In the genomic region with DNA sequence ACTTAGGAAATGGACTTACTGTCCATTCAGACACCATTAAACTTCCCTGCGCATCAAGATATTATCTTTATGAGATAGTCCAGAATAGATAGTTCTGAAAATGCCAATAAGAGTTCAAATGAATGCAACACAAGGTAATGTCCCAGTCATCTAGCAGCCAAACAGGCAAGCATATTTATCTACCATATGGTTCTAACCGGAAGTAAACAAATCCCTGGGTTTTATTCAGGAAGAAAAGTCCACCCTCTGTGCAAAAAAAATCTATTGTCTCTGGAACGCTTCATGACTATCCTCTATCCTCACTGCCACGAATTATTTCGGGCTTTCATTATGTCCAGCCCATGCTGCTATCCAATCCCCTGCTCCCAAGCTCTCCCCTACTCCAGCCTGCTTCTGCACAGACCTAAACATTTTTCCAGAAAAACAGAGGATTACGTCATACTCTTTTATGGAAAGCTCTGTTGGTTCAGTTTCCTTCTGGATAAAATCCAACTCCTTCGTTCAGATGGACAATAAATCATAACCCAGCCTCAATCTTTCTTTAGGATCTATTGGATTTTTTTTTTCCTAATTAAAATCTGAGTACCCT, we compare ENCODE assay signal across 12 cellular contexts. TPM values are rescaled to one million over a fixed set of nuclear protein-coding genes. Genes with fewer than 3 reads are reported as not detected.
DNase-seq lines count a peak whose midpoint lies in the region; ATAC-seq and TF ChIP-seq lines count a peak whose summit lies in the region.
"Had no signal": no experiment of that assay in that cellular context is flagged by ENCODE, and none has a peak within 500 bp of the region (broad histone marks: within the 10 kb centered on the region; RNA-seq: fewer than 3 reads in every experiment).

No MANE protein-coding gene starts in this region.

- H3K36me3 ChIP-seq in lower lobe of right lung = no peaks in the 10 kb centered on the region
- H3K36me3 ChIP-seq: gastrocnemius medialis had no signal

- intact Hi-C loops in sciatic nerve (cut with DNase I) (no loop called here), lower lobe of right lung (cut with DNase I) (no loop called here)

- in situ Hi-C loops in G401 (cut with HindIII; ENCODE audit: low sequenced_read_pairs) = no loop called here

- DNase-seq in G401 (ENCODE audit: low spot score) (peak; percentile 89), NCI-H446 treated with DMSO at 0.1 percent for 48 hours (lab: John Stamatoyannopoulos, UW) (peak; percentile 13), fibroblast of mammary gland (ENCODE audit: low read depth) (peak; percentile 67), sciatic nerve (ENCODE audit: low spot score) (no peak), NCI-H2081 treated with DMSO at 0.1 percent for 48 hours (lab: John Stamatoyannopoulos, UW) (no peak), lower lobe of right lung (no peak), NOMO-1 (lab: John Stamatoyannopoulos, UW; ENCODE audit: unreplicated experiment in 2 of 2) (no peak)
- DNase-seq: gastrocnemius medialis, MM.1S, NCI-H2227 treated with DMSO at 0.1 percent for 48 hours, nephron progenitor cell had no signal

- TF ChIP-seq CTCF in fibroblast of mammary gland (conservative IDR thresholded peaks at IDR 0.05; ENCODE audit: control insufficient read depth, insufficient read depth, low read depth, low read length) = no peak
- TF ChIP-seq CTCF in lower lobe of right lung (IDR thresholded peaks at IDR 0.05) = no peak

- peaks cover 9% of the 10 kb centered on the region for H3K4me1 ChIP-seq in lower lobe of right lung

- H3K9me3 ChIP-seq in lower lobe of right lung = no peaks in the 10 kb centered on the region
- H3K9me3 ChIP-seq: gastrocnemius medialis had no signal

- H3K4me3 ChIP-seq in fibroblast of mammary gland (ENCODE audit: control insufficient read depth, low read depth, low read length) (no peak overlapping the region), lower lobe of right lung (no peak overlapping the region)
- H3K4me3 ChIP-seq: gastrocnemius medialis, skin epidermis had no signal

- no peak overlapping the region for H3K27ac ChIP-seq in lower lobe of right lung
- H3K27ac ChIP-seq: skin epidermis had no signal

- peak; percentile 45 for ATAC-seq in sciatic nerve
- ATAC-seq in lower lobe of right lung = no peak

- H3K27me3 ChIP-seq in lower lobe of right lung (ENCODE audit: low read depth) = no peaks in the 10 kb centered on the region
- H3K27me3 ChIP-seq: gastrocnemius medialis had no signal

RNA-seq across cellular contexts. Expression of gene PPIL6, which starts 11.4 kb away (rescaled TPM):
- total RNA-seq in G401 (2014; rRNA removed; shearing (Covaris generic)) = 2.8 and 4.2 TPM in 2 replicates
- total RNA-seq in sciatic nerve (7.1 TPM), lower lobe of right lung (10.6 TPM)

RNA-seq across cellular contexts. Expression of gene SMPD2, which starts 11.5 kb away (rescaled TPM):
- 16.1 and 21.8 TPM in 2 replicates for total RNA-seq in G401 (2014; rRNA removed; shearing (Covaris generic))
- total RNA-seq in sciatic nerve (11.7 TPM), lower lobe of right lung (13.7 TPM)

RNA-seq across cellular contexts. Expression of gene MICAL1, which starts 26.6 kb away (rescaled TPM):
- 20.4 and 21.3 TPM in 2 replicates for total RNA-seq in G401 (2014; rRNA removed; shearing (Covaris generic))
- total RNA-seq in sciatic nerve (53.9 TPM), lower lobe of right lung (79.4 TPM)

RNA-seq across cellular contexts. Expression of gene CD164, which starts 46.7 kb away (rescaled TPM):
- total RNA-seq in G401 (2014; rRNA removed; shearing (Covaris generic)) = 153 and 190 TPM in 2 replicates
- total RNA-seq in sciatic nerve (175 TPM), lower lobe of right lung (307 TPM)

RNA-seq across cellular contexts. Expression of gene ZBTB24, which starts 54.0 kb away (rescaled TPM):
- total RNA-seq in G401 (2014; rRNA removed; shearing (Covaris generic)) = 6.6 and 12.7 TPM in 2 replicates
- total RNA-seq in sciatic nerve (9.9 TPM), lower lobe of right lung (8.2 TPM)

Comparison
In these comparisons a context has a peak if more than half of its experiments do, and no peak if none do; other contexts are left out.
1. DNase-seq: peak in G401 (single experiment), NCI-H446 treated with DMSO at 0.1 percent for 48 hours (single experiment) and fibroblast of mammary gland (single experiment); none in sciatic nerve (single experiment), NCI-H2081 treated with DMSO at 0.1 percent for 48 hours (single experiment), lower lobe of right lung (single experiment) and NOMO-1 (0 of 2).